ENCODE assay signal across 2 cellular contexts in the genomic region with DNA sequence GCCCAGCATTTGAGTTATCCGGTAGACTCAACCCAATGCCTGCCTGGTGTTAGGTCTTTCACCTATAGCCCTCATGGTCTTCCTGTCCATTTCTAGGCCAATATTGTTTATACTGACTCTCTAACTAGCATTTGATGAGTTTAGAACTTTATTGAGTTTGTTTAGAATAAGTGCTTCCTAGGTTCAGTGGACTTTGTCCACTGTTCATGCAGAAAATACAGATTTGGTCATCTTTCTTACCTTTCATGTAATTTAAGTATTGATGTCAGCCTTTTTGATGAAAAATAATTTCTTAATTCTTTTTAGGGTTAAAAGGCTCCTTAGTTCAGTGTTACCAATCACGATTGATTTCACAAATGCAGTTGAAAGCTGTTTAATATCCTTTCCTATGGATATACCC.
A peak's percentile ranks its signal among the peaks of the same experiment; 100 is the strongest.
TF ChIP-seq lines count a peak whose summit lies in the region.

No MANE protein-coding gene starts in this region.

TF ChIP-seq in liver, 16 proteins besides CTCF, POLR2A, EP300 and RAD21 (continued from another document):
- no peak for TF ChIP-seq FOXA1 (IDR thresholded peaks at IDR 0.05)
- TF ChIP-seq JUND (IDR thresholded peaks at IDR 0.05): no peak
- no peak for TF ChIP-seq YY1 (IDR thresholded peaks at IDR 0.05)
- peak; percentile 38 for TF ChIP-seq SP1 (IDR thresholded peaks at IDR 0.05)
- no peak for TF ChIP-seq ZBTB33 (IDR thresholded peaks at IDR 0.05)
- TF ChIP-seq, protein P1, sequence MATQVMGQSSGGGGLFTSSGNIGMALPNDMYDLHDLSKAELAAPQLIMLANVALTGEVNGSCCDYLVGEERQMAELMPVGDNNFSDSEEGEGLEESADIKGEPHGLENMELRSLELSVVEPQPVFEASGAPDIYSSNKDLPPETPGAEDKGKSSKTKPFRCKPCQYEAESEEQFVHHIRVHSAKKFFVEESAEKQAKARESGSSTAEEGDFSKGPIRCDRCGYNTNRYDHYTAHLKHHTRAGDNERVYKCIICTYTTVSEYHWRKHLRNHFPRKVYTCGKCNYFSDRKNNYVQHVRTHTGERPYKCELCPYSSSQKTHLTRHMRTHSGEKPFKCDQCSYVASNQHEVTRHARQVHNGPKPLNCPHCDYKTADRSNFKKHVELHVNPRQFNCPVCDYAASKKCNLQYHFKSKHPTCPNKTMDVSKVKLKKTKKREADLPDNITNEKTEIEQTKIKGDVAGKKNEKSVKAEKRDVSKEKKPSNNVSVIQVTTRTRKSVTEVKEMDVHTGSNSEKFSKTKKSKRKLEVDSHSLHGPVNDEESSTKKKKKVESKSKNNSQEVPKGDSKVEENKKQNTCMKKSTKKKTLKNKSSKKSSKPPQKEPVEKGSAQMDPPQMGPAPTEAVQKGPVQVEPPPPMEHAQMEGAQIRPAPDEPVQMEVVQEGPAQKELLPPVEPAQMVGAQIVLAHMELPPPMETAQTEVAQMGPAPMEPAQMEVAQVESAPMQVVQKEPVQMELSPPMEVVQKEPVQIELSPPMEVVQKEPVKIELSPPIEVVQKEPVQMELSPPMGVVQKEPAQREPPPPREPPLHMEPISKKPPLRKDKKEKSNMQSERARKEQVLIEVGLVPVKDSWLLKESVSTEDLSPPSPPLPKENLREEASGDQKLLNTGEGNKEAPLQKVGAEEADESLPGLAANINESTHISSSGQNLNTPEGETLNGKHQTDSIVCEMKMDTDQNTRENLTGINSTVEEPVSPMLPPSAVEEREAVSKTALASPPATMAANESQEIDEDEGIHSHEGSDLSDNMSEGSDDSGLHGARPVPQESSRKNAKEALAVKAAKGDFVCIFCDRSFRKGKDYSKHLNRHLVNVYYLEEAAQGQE (IDR thresholded peaks at IDR 0.05): no peak
- peak; percentile 54 for TF ChIP-seq HNF4G (IDR thresholded peaks at IDR 0.05)
- no peak for TF ChIP-seq TAF1 (conservative IDR thresholded peaks at IDR 0.05)
- TF ChIP-seq GABPA (IDR thresholded peaks at IDR 0.05 in 1 of 2, conservative IDR thresholded peaks at IDR 0.05 in 1 of 2): no peak
TF ChIP-seq in liver: peak in this region for 4.

TF ChIP-seq in HepG2, 621 proteins besides CTCF, POLR2A, EP300 and RAD21 (continued from another document):
- TF ChIP-seq, protein P2, sequence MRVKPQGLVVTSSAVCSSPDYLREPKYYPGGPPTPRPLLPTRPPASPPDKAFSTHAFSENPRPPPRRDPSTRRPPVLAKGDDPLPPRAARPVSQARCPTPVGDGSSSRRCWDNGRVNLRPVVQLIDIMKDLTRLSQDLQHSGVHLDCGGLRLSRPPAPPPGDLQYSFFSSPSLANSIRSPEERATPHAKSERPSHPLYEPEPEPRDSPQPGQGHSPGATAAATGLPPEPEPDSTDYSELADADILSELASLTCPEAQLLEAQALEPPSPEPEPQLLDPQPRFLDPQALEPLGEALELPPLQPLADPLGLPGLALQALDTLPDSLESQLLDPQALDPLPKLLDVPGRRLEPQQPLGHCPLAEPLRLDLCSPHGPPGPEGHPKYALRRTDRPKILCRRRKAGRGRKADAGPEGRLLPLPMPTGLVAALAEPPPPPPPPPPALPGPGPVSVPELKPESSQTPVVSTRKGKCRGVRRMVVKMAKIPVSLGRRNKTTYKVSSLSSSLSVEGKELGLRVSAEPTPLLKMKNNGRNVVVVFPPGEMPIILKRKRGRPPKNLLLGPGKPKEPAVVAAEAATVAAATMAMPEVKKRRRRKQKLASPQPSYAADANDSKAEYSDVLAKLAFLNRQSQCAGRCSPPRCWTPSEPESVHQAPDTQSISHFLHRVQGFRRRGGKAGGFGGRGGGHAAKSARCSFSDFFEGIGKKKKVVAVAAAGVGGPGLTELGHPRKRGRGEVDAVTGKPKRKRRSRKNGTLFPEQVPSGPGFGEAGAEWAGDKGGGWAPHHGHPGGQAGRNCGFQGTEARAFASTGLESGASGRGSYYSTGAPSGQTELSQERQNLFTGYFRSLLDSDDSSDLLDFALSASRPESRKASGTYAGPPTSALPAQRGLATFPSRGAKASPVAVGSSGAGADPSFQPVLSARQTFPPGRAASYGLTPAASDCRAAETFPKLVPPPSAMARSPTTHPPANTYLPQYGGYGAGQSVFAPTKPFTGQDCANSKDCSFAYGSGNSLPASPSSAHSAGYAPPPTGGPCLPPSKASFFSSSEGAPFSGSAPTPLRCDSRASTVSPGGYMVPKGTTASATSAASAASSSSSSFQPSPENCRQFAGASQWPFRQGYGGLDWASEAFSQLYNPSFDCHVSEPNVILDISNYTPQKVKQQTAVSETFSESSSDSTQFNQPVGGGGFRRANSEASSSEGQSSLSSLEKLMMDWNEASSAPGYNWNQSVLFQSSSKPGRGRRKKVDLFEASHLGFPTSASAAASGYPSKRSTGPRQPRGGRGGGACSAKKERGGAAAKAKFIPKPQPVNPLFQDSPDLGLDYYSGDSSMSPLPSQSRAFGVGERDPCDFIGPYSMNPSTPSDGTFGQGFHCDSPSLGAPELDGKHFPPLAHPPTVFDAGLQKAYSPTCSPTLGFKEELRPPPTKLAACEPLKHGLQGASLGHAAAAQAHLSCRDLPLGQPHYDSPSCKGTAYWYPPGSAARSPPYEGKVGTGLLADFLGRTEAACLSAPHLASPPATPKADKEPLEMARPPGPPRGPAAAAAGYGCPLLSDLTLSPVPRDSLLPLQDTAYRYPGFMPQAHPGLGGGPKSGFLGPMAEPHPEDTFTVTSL (CRISPR knock-in tag; IDR thresholded peaks at IDR 0.05; ENCODE audit: borderline replicate concordance): no peak
- TF ChIP-seq PPARG (CRISPR knock-in tag; conservative IDR thresholded peaks at IDR 0.05) (no peak), PITX1 (CRISPR knock-in tag; IDR thresholded peaks at IDR 0.05) (no peak), ZNF776 (CRISPR knock-in tag; IDR thresholded peaks at IDR 0.05) (no peak), ZNF777 (CRISPR knock-in tag; IDR thresholded peaks at IDR 0.05) (no peak)
